16 cellular contexts compared by ENCODE assay signal in the genomic region with DNA sequence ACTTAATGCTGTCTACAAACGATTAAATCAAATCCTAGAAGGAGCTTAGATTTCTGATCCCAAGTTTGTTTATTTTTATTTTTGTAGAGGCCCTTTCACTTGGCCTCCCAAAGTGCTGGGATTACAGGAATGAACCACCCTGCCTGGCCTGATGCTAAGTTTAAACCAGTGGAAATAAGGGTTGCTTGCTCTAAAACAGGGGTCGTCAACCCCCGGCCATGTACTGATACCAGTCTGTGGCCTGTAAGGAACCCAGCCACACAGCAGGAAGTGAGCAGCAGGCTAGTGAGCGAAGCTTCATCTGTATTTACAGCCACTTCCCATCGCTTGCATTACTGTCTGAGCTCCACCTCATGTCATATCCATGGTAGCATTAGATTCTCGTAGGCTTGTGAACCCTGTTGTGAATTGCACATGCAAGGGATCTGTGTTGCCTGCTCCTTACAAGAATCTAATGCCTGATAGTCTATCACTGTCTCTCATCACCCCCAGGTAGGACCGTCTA.
"Had no signal": no experiment of that assay in that cellular context is flagged by ENCODE, and none has a peak within 500 bp of the region (broad histone marks: within the 10 kb centered on the region; RNA-seq: fewer than 3 reads in every experiment).

No MANE protein-coding gene starts in this region.

- H3K27ac Mint-ChIP-seq: activated CD4-positive, alpha-beta memory T cell treated with anti-CD3 and anti-CD28 coated beads, Interleukin-2, amount 10 ng/mL, durations not matched to agents 7 days and 5 days; activated naive CD8-positive, alpha-beta T cell treated with anti-CD3 and anti-CD28 coated beads, Interleukin-2, amount 10 ng/mL, durations not matched to agents 7 days and 5 days; nephron; type B pancreatic cell had no signal

- H3K27ac ChIP-seq: cardiac muscle cell, coronary artery, prostate gland, right lobe of liver had no signal

- H3K4me1 ChIP-seq: prostate gland had no signal

- H3K27me3 Mint-ChIP-seq: activated CD4-positive, alpha-beta memory T cell treated with anti-CD3 and anti-CD28 coated beads, Interleukin-2, amount 10 ng/mL, durations not matched to agents 7 days and 5 days; activated naive CD8-positive, alpha-beta T cell treated with anti-CD3 and anti-CD28 coated beads, Interleukin-2, amount 10 ng/mL, durations not matched to agents 7 days and 5 days; type B pancreatic cell had no signal

- H3K9me3 Mint-ChIP-seq: activated CD4-positive, alpha-beta memory T cell treated with anti-CD3 and anti-CD28 coated beads, Interleukin-2, amount 10 ng/mL, durations not matched to agents 7 days and 5 days; activated naive CD8-positive, alpha-beta T cell treated with anti-CD3 and anti-CD28 coated beads, Interleukin-2, amount 10 ng/mL, durations not matched to agents 7 days and 5 days; nephron; type B pancreatic cell had no signal

- H3K4me3 ChIP-seq: cardiac muscle cell, coronary artery, prostate gland, right lobe of liver, spleen had no signal

- H3K27me3 ChIP-seq: cardiac muscle cell, right lobe of liver, spleen had no signal

- DNase-seq: activated CD4-positive, alpha-beta memory T cell treated with anti-CD3 and anti-CD28 coated beads, Interleukin-2, amount 10 ng/mL, durations not matched to agents 7 days and 5 days; activated effector memory CD4-positive, alpha-beta T cell treated with anti-CD3 and anti-CD28 coated beads, Interleukin-2, amount 50 U/mL, for 16 hours; activated naive CD8-positive, alpha-beta T cell treated with anti-CD3 and anti-CD28 coated beads, Interleukin-2, amount 10 ng/mL, durations not matched to agents 7 days and 5 days; aorta; hippocampal formation; right lobe of liver; SHP77 treated with DMSO at 0.1 percent for 48 hours; spleen; stimulated activated CD4-positive, alpha-beta T cell treated with anti-CD3 and anti-CD28 coated beads, Interleukin-2, amount 100 ng/mL, for 24 hours; stimulated activated naive CD4-positive, alpha-beta T cell; T-helper 9 cell had no signal

- H3K9me3 ChIP-seq: prostate gland, right lobe of liver, spleen had no signal

- H3K36me3 ChIP-seq: cardiac muscle cell, prostate gland had no signal

- H3K4me3 Mint-ChIP-seq: activated CD4-positive, alpha-beta memory T cell treated with anti-CD3 and anti-CD28 coated beads, Interleukin-2, amount 10 ng/mL, durations not matched to agents 7 days and 5 days; activated naive CD8-positive, alpha-beta T cell treated with anti-CD3 and anti-CD28 coated beads, Interleukin-2, amount 10 ng/mL, durations not matched to agents 7 days and 5 days; nephron; type B pancreatic cell had no signal
